Comparison of ENCODE assay signal across 26 cellular contexts in the genomic region with DNA sequence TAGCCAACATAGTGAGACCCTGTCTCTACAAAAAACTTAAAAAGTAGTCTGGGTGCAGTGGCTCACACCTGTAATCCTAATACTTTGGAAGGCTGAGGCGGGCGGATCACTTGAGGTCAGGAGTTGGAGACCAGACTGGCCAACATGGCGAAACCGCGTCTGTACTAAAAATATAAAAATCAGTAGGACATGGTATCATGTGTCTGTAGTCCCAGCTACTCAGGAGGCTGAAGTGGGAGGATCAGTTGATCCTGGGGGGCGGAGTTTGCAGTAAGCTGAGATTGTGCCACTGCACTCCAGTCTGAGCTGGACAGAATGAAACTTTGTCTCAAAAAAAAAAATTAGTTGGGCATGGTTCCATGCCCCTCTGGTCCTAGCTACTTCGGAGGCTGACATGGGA.
"Had no signal": no experiment of that assay in that cellular context is flagged by ENCODE, and none has a peak within 500 bp of the region (broad histone marks: within the 10 kb centered on the region; RNA-seq: fewer than 3 reads in every experiment).

No MANE protein-coding gene starts in this region.

- FAIRE-seq: endothelial cell of umbilical vein, kidney had no signal

- H3K27ac ChIP-seq: left lung, lower lobe of right lung, right lobe of liver, skin epidermis, upper lobe of left lung had no signal

- H3K4me3 ChIP-seq: left lung, lower lobe of right lung, right lobe of liver, skin epidermis, upper lobe of left lung had no signal

- H3K4me1 Mint-ChIP-seq: activated CD4-positive, alpha-beta memory T cell treated with anti-CD3 and anti-CD28 coated beads, Interleukin-2, amount 10 ng/mL, durations not matched to agents 7 days and 5 days; activated CD4-positive, alpha-beta T cell treated with anti-CD3 and anti-CD28 coated beads, Interleukin-2, amount 10 ng/mL, durations not matched to agents 7 days and 5 days; activated naive CD4-positive, alpha-beta T cell treated with anti-CD3 and anti-CD28 coated beads, Interleukin-2, amount 50 U/mL, for 24 hours; activated naive CD8-positive, alpha-beta T cell treated with anti-CD3 and anti-CD28 coated beads, Interleukin-2, amount 50 U/mL, for 24 hours; activated T-helper 17 cell treated with anti-CD3 and anti-CD28 coated beads, Interleukin-2, amount 50 U/mL, for 72 hours had no signal

- H3K9me3 Mint-ChIP-seq: activated CD4-positive, alpha-beta memory T cell treated with anti-CD3 and anti-CD28 coated beads, Interleukin-2, amount 10 ng/mL, durations not matched to agents 7 days and 5 days; activated CD4-positive, alpha-beta T cell treated with anti-CD3 and anti-CD28 coated beads, Interleukin-2, amount 10 ng/mL, durations not matched to agents 7 days and 5 days; activated naive CD4-positive, alpha-beta T cell treated with anti-CD3 and anti-CD28 coated beads, Interleukin-2, amount 50 U/mL, for 24 hours; activated naive CD8-positive, alpha-beta T cell treated with anti-CD3 and anti-CD28 coated beads, Interleukin-2, amount 50 U/mL, for 24 hours; activated T-cell treated with anti-CD3 and anti-CD28 coated beads, Interleukin-2, amount 50 U/mL, for 4 hours; activated T-helper 17 cell treated with anti-CD3 and anti-CD28 coated beads, Interleukin-2, amount 50 U/mL, for 72 hours; natural killer cell treated with Interleukin-12 subunit alpha and Interleukin-12 subunit beta and Interleukin-15 and Interleukin-18, amount 100 ng/mL, for 72 hours; stimulated activated naive CD8-positive, alpha-beta T cell treated with anti-CD3 and anti-CD28 coated beads, Interleukin-15, Interleukin-2, amounts not matched to agents 100 ng/mL and 50 ng/mL, for 24 hours; T-helper 1 cell treated with Interleukin-12 subunit alpha and Interleukin-12 subunit beta and Interleukin-4 antibody, amounts not matched to agents 30 μg/mL and 1 μg/mL, for 36 hours had no signal

- H3K27me3 ChIP-seq: left lung, right lobe of liver, upper lobe of left lung had no signal

- H3K36me3 ChIP-seq: left lung, lower lobe of right lung, right lobe of liver, upper lobe of left lung had no signal

- H3K36me3 Mint-ChIP-seq: activated naive CD4-positive, alpha-beta T cell treated with anti-CD3 and anti-CD28 coated beads, Interleukin-2, amount 50 U/mL, for 24 hours; natural killer cell treated with Interleukin-12 subunit alpha and Interleukin-12 subunit beta and Interleukin-15 and Interleukin-18, amount 100 ng/mL, for 72 hours had no signal

- H3K9me3 ChIP-seq: left lung, lower lobe of right lung, right lobe of liver, upper lobe of left lung had no signal

- ATAC-seq: activated naive CD8-positive, alpha-beta T cell treated with anti-CD3 and anti-CD28 coated beads, Interleukin-2, amount 50 U/mL, for 24 hours; activated T-cell treated with anti-CD3 and anti-CD28 coated beads, Interleukin-2, amount 50 U/mL, for 4 hours; activated T-helper 17 cell treated with anti-CD3 and anti-CD28 coated beads, Interleukin-2, amount 50 U/mL, for 72 hours; left lung; lower lobe of right lung; natural killer cell treated with Interleukin-12 subunit alpha and Interleukin-12 subunit beta and Interleukin-15 and Interleukin-18, amount 100 ng/mL, for 72 hours; right lobe of liver had no signal

- DNase-seq: activated CD4-positive, alpha-beta memory T cell treated with anti-CD3 and anti-CD28 coated beads, Interleukin-2, amount 10 ng/mL, durations not matched to agents 7 days and 5 days; activated CD4-positive, alpha-beta T cell treated with anti-CD3 and anti-CD28 coated beads for 1 hour; activated CD4-positive, alpha-beta T cell treated with anti-CD3 and anti-CD28 coated beads, Interleukin-2, amount 10 ng/mL, durations not matched to agents 7 days and 5 days; activated naive CD8-positive, alpha-beta T cell treated with anti-CD3 and anti-CD28 coated beads, Interleukin-2, amount 50 U/mL, for 24 hours; activated T-cell treated with anti-CD3 and anti-CD28 coated beads, Interleukin-2, amount 50 U/mL, for 4 hours; amygdala; caudate nucleus; foreskin fibroblast; head of caudate nucleus; hippocampal formation; kidney; left lung; lower lobe of right lung; mesendoderm; right lobe of liver; stimulated activated CD4-positive, alpha-beta T cell treated with anti-CD3 and anti-CD28 coated beads, Interleukin-12 subunit alpha, Interleukin-12 subunit beta, amount 100 ng/mL, for 4 hours; stimulated activated CD4-positive, alpha-beta T cell treated with anti-CD3 and anti-CD28 coated beads, Interleukin-4, amount 100 ng/mL, for 1 hour; T-helper 9 cell; upper lobe of left lung had no signal

- H3K4me3 Mint-ChIP-seq: activated CD4-positive, alpha-beta memory T cell treated with anti-CD3 and anti-CD28 coated beads, Interleukin-2, amount 10 ng/mL, durations not matched to agents 7 days and 5 days; activated CD4-positive, alpha-beta T cell treated with anti-CD3 and anti-CD28 coated beads, Interleukin-2, amount 10 ng/mL, durations not matched to agents 7 days and 5 days; activated naive CD4-positive, alpha-beta T cell treated with anti-CD3 and anti-CD28 coated beads, Interleukin-2, amount 50 U/mL, for 24 hours; activated naive CD8-positive, alpha-beta T cell treated with anti-CD3 and anti-CD28 coated beads, Interleukin-2, amount 50 U/mL, for 24 hours; activated T-cell treated with anti-CD3 and anti-CD28 coated beads, Interleukin-2, amount 50 U/mL, for 4 hours; activated T-helper 17 cell treated with anti-CD3 and anti-CD28 coated beads, Interleukin-2, amount 50 U/mL, for 72 hours; natural killer cell treated with Interleukin-12 subunit alpha and Interleukin-12 subunit beta and Interleukin-15 and Interleukin-18, amount 100 ng/mL, for 72 hours; stimulated activated naive CD8-positive, alpha-beta T cell treated with anti-CD3 and anti-CD28 coated beads, Interleukin-15, Interleukin-2, amounts not matched to agents 100 ng/mL and 50 ng/mL, for 24 hours; T-helper 1 cell treated with Interleukin-12 subunit alpha and Interleukin-12 subunit beta and Interleukin-4 antibody, amounts not matched to agents 30 μg/mL and 1 μg/mL, for 36 hours had no signal

- H3K27ac Mint-ChIP-seq: activated CD4-positive, alpha-beta memory T cell treated with anti-CD3 and anti-CD28 coated beads, Interleukin-2, amount 10 ng/mL, durations not matched to agents 7 days and 5 days; activated CD4-positive, alpha-beta T cell treated with anti-CD3 and anti-CD28 coated beads, Interleukin-2, amount 10 ng/mL, durations not matched to agents 7 days and 5 days; activated naive CD4-positive, alpha-beta T cell treated with anti-CD3 and anti-CD28 coated beads, Interleukin-2, amount 50 U/mL, for 24 hours; activated naive CD8-positive, alpha-beta T cell treated with anti-CD3 and anti-CD28 coated beads, Interleukin-2, amount 50 U/mL, for 24 hours; activated T-helper 17 cell treated with anti-CD3 and anti-CD28 coated beads, Interleukin-2, amount 50 U/mL, for 72 hours; natural killer cell treated with Interleukin-12 subunit alpha and Interleukin-12 subunit beta and Interleukin-15 and Interleukin-18, amount 100 ng/mL, for 72 hours; stimulated activated naive CD8-positive, alpha-beta T cell treated with anti-CD3 and anti-CD28 coated beads, Interleukin-15, Interleukin-2, amounts not matched to agents 100 ng/mL and 50 ng/mL, for 24 hours; T-helper 1 cell treated with Interleukin-12 subunit alpha and Interleukin-12 subunit beta and Interleukin-4 antibody, amounts not matched to agents 30 μg/mL and 1 μg/mL, for 36 hours had no signal

- H3K4me1 ChIP-seq: left lung, lower lobe of right lung, right lobe of liver, upper lobe of left lung had no signal

- H3K27me3 Mint-ChIP-seq: activated CD4-positive, alpha-beta T cell treated with anti-CD3 and anti-CD28 coated beads, Interleukin-2, amount 10 ng/mL, durations not matched to agents 7 days and 5 days; activated naive CD8-positive, alpha-beta T cell treated with anti-CD3 and anti-CD28 coated beads, Interleukin-2, amount 50 U/mL, for 24 hours; stimulated activated naive CD8-positive, alpha-beta T cell treated with anti-CD3 and anti-CD28 coated beads, Interleukin-15, Interleukin-2, amounts not matched to agents 100 ng/mL and 50 ng/mL, for 24 hours had no signal
